Comparison of ENCODE assay signal across 1 cellular context in the genomic region with DNA sequence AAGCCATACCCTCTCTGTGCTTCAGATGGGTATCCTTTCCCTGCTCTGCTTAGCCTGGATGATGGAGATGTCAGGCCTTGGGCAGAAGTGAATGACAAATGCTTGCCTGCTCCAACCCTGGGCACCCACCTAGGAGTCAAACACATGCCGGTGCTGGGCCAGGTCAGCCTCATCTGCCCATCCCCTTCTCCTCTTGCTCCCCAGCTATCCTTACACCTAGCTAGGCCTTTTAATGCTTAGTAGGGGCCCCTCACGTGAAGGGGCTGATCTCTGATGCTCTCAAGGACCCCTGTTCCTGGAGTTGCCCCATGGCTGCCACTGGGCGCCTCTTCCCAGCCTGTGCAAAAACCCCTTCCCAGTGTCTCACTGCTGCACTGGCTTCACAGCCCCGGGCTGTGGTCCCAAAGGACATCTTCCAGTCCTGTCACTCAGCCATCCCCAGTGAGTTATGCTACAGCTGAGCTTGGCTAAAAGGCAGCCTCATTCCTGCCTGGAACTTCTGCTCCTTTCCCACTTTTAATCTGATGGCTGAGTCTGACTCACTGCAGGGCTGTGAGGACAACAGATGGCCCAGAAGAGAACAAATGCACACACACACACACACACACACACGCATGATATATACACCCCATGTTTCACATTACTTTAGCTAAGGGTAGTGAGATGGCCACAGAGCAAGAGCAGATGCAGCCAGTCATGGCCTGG.
TF ChIP-seq lines count a peak whose summit lies in the region.

No MANE protein-coding gene starts in this region.

TF ChIP-seq in A549, 52 proteins besides CTCF, POLR2A, EP300 and RAD21 (continued from another document):
- TF ChIP-seq, protein P1, sequence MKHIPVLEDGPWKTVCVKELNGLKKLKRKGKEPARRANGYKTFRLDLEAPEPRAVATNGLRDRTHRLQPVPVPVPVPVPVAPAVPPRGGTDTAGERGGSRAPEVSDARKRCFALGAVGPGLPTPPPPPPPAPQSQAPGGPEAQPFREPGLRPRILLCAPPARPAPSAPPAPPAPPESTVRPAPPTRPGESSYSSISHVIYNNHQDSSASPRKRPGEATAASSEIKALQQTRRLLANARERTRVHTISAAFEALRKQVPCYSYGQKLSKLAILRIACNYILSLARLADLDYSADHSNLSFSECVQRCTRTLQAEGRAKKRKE (CRISPR knock-in tag; IDR thresholded peaks at IDR 0.05; ENCODE audit: low read depth): no peak
- TF ChIP-seq KDM1A (IDR thresholded peaks at IDR 0.05; ENCODE audit: low read depth): no peak
